ENCODE assay signal across 11 cellular contexts in the genomic region with DNA sequence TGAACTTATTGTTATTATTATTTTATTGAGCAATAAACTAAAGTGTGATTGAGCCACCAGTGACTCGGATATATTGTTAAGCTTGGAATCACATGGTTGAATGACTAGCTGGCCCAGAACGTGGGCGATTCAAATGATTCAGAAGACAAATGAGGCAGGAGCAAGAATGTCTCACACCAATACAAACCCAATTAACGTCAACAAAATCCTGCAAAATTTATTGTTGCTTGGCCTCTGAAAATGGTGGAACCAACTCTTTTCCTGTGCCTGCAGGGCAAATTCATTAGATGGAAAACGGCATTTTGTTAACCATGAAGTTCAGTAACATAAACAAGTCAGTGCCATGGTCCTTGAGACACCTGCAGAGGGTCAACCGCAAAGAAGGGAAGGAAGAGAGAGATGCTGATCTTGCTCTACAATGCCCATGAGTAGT.
DNase-seq lines count a peak whose midpoint lies in the region; ATAC-seq lines count a peak whose summit lies in the region.
"Had no signal": no experiment of that assay in that cellular context is flagged by ENCODE, and none has a peak within 500 bp of the region (broad histone marks: within the 10 kb centered on the region; RNA-seq: fewer than 3 reads in every experiment).

No MANE protein-coding gene starts in this region.

- DNase-seq in AG08396 (ENCODE audit: low spot score) (peak; percentile 55), H4 (ENCODE audit: low spot score) (peak; percentile 48), amniotic epithelial cell (ENCODE audit: low read depth) (peak; percentile 89), foreskin melanocyte (peak; percentile 81), Right ventricle myocardium inferior (ENCODE audit: missing footprints) (no peak), NCI-H1417 treated with DMSO at 0.1 percent for 48 hours (lab: John Stamatoyannopoulos, UW) (no peak)
- no peak for DNase-seq in effector CD8-positive, alpha-beta T cell (lab: John Stamatoyannopoulos, UW)
- DNase-seq: NCI-H2029 treated with DMSO at 0.1 percent for 48 hours, retina, stomach had no signal

- intact Hi-C loops in Right ventricle myocardium inferior (cut with DNase I): no loop called here

- no peak for ATAC-seq in HG03378 (IDR thresholded peaks at IDR 0.05; ENCODE audit: unreplicated experiment)
- no peak for ATAC-seq in Right ventricle myocardium inferior

Comparison
In these comparisons a context has a peak if more than half of its experiments do, and no peak if none do; other contexts are left out.
1. DNase-seq: peak in AG08396 (single experiment), H4 (single experiment), amniotic epithelial cell (single experiment) and foreskin melanocyte (single experiment); none in effector CD8-positive, alpha-beta T cell (single experiment), Right ventricle myocardium inferior (single experiment) and NCI-H1417 treated with DMSO at 0.1 percent for 48 hours (single experiment).